In the genomic region with DNA sequence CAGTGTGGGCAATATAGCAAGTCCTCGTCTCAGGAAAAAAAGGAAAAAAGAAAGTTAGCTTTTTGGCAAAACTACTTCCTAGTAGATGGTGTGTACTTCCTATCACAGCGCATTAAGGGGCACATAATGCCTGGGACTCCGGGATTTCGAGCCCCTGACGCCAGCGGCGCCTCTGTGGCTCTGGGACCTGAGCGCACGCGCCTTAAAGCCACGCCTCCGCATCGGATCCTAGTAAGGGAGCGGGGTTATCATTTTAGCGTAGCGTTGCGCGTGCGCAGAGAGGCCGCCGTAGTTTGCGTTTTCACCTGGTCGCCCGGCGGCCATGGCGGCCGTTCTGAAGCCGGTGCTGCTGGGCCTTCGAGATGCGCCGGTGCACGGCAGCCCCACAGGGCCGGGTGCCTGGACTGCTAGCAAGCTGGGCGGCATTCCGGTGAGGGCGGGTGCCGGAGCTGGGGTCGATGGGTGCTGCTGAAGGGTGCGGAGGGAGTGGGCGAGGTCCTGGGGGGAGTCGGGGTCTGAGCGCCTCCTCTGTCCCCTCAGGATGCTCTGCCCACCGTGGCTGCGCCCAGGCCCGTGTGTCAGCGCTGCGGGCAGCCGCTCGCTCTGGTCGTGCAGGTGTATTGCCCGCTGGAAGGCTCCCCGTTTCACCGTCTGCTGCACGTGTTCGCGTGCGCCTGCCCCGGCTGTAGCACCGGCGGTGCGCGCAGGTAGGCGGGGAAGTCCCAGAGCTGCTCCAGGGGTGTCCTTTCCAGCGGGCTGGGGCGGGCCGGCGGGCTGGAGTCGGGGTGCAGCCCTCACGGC, we compare ENCODE assay signal across 8 cellular contexts. TPM values are rescaled to one million over a fixed set of nuclear protein-coding genes. Genes with fewer than 3 reads are reported as not detected.
DNase-seq lines count a peak whose midpoint lies in the region; ATAC-seq and TF ChIP-seq lines count a peak whose summit lies in the region.

A gene with protein sequence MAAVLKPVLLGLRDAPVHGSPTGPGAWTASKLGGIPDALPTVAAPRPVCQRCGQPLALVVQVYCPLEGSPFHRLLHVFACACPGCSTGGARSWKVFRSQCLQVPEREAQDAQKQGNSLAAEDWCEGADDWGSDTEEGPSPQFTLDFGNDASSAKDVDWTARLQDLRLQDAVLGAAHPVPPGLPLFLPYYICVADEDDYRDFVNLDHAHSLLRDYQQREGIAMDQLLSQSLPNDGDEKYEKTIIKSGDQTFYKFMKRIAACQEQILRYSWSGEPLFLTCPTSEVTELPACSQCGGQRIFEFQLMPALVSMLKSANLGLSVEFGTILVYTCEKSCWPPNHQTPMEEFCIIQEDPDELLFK (plus strand): TSS at position 291 of the 801 bp plus-strand sequence. CDS start 32 bp downstream, at position 323.

- peak within 1 kb of the TSS; percentile 64 to 99 (median 92) for H3K4me3 ChIP-seq in Peyer's patch
- H3K4me3 ChIP-seq in naive thymus-derived CD4-positive, alpha-beta T cell (ENCODE audit: low read length) = peak within 1 kb of the TSS; percentile 97

- H3K9me3 ChIP-seq in KOPT-K1 (ENCODE audit: insufficient read depth, low read length, poor library complexity, severe bottlenecking) (no peaks in the 10 kb centered on the region), Peyer's patch (no peaks in the 10 kb centered on the region)
- H3K9me3 ChIP-seq in naive thymus-derived CD4-positive, alpha-beta T cell (ENCODE audit: control insufficient read depth in 2 of 3, low read length in 3 of 3) = no peaks in the 10 kb centered on the region

- no peaks in the 10 kb centered on the region for H3K27me3 Mint-ChIP-seq in naive thymus-derived CD4-positive, alpha-beta T cell
- no peaks in the 10 kb centered on the region for H3K27me3 Mint-ChIP-seq in stimulated activated memory B cell treated with anti-CD40 and anti-IgM and Interleukin-4, amounts not matched to agents 10 μg/mL and 1 μg/mL and 100 μg/mL, for 72 hours

- H3K9me3 Mint-ChIP-seq in naive thymus-derived CD4-positive, alpha-beta T cell = no peaks in the 10 kb centered on the region
- no peaks in the 10 kb centered on the region for H3K9me3 Mint-ChIP-seq in stimulated activated memory B cell treated with anti-CD40 and anti-IgM and Interleukin-4, amounts not matched to agents 10 μg/mL and 1 μg/mL and 100 μg/mL, for 72 hours

- H3K36me3 Mint-ChIP-seq in naive thymus-derived CD4-positive, alpha-beta T cell = peaks cover 6 to 18% (median 14%) of the 10 kb centered on the region in 5 donors
- peaks cover 20% of the 10 kb centered on the region for H3K36me3 Mint-ChIP-seq in stimulated activated memory B cell treated with anti-CD40 and anti-IgM and Interleukin-4, amounts not matched to agents 10 μg/mL and 1 μg/mL and 100 μg/mL, for 72 hours

- peak; percentile 95 for DNase-seq in DMS53 treated with DMSO at 0.1 percent for 48 hours (lab: John Stamatoyannopoulos, UW; ENCODE audit: unreplicated experiment)
- DNase-seq in Peyer's patch = peak; percentile 92 to 97 (median 93)
- DNase-seq in activated T-cell treated with anti-CD3 and anti-CD28 coated beads, Interleukin-2, amount 50 U/mL, for 48 hours = peak; percentile 94 to 95
- peak; percentile 81 for DNase-seq in fibroblast of gingiva (ENCODE audit: low read depth)
- peak; percentile 83 to 91 (median 89) for DNase-seq in naive thymus-derived CD4-positive, alpha-beta T cell

- H3K27ac Mint-ChIP-seq in naive thymus-derived CD4-positive, alpha-beta T cell = peak within 1 kb of the TSS; percentile 46 to 92 (median 88)
- peak within 1 kb of the TSS; percentile 95 for H3K27ac Mint-ChIP-seq in stimulated activated memory B cell treated with anti-CD40 and anti-IgM and Interleukin-4, amounts not matched to agents 10 μg/mL and 1 μg/mL and 100 μg/mL, for 72 hours

- H3K27ac ChIP-seq in KOPT-K1 (ENCODE audit: low read depth, low read length, poor library complexity, severe bottlenecking) (peak within 1 kb of the TSS; percentile 53), Peyer's patch (peak within 1 kb of the TSS; percentile 38 to 86 (median 63))
- H3K27ac ChIP-seq in naive thymus-derived CD4-positive, alpha-beta T cell (ENCODE audit: low read depth, low read length) = peak within 1 kb of the TSS; percentile 81

- CTCF ChIA-PET in naive thymus-derived CD4-positive, alpha-beta T cell (lab: Charles Lee) = no interaction called here

- TF ChIP-seq POLR2A in Peyer's patch (IDR thresholded peaks at IDR 0.05) = peak; percentile 18 to 53

- peak within 1 kb of the TSS; percentile 83 to 96 (median 92) for H3K4me3 Mint-ChIP-seq in naive thymus-derived CD4-positive, alpha-beta T cell
- H3K4me3 Mint-ChIP-seq in stimulated activated memory B cell treated with anti-CD40 and anti-IgM and Interleukin-4, amounts not matched to agents 10 μg/mL and 1 μg/mL and 100 μg/mL, for 72 hours = peak within 1 kb of the TSS; percentile 98

- no peak for TF ChIP-seq CTCF in Peyer's patch (IDR thresholded peaks at IDR 0.05)

- H3K36me3 ChIP-seq in KOPT-K1 (ENCODE audit: insufficient read depth, low read length) (peaks cover 55% of the 10 kb centered on the region), Peyer's patch (peaks cover 0 to 18% (median 0%) of the 10 kb centered on the region in 3 donors)
- peaks cover 0 to 26% (median 0%) of the 10 kb centered on the region in 3 experiments for H3K36me3 ChIP-seq in naive thymus-derived CD4-positive, alpha-beta T cell (ENCODE audit: control insufficient read depth in 2 of 3, insufficient read depth in 3 of 3, low read length in 3 of 3)

- POLR2A ChIA-PET in naive thymus-derived CD4-positive, alpha-beta T cell (lab: Charles Lee) = interaction anchor here (0.9 to 1.2 kb wide), 5 partner anchors 14 to 232 kb away, joined by 3 to 8 read pairs (median 3); partner anchors contain the start of genes GPI and LSM14A

- no peaks in the 10 kb centered on the region for H3K4me1 ChIP-seq in Peyer's patch
- peaks cover 0 to 4% of the 10 kb centered on the region in 2 donors for H3K4me1 ChIP-seq in naive thymus-derived CD4-positive, alpha-beta T cell (ENCODE audit: control insufficient read depth in 2 of 2, insufficient read depth in 2 of 2, low read length in 2 of 2)

- H3K4me1 Mint-ChIP-seq in naive thymus-derived CD4-positive, alpha-beta T cell = peaks cover 9 to 42% (median 20%) of the 10 kb centered on the region in 7 donors
- H3K4me1 Mint-ChIP-seq in stimulated activated memory B cell treated with anti-CD40 and anti-IgM and Interleukin-4, amounts not matched to agents 10 μg/mL and 1 μg/mL and 100 μg/mL, for 72 hours = peaks cover 25% of the 10 kb centered on the region

- peak; percentile 77 for ATAC-seq in GM21786 (IDR thresholded peaks at IDR 0.05; ENCODE audit: unreplicated experiment)
- ATAC-seq in naive thymus-derived CD4-positive, alpha-beta T cell = peak; percentile 97
- peak; percentile 92 for ATAC-seq in stimulated activated memory B cell treated with anti-CD40 and anti-IgM and Interleukin-4, amounts not matched to agents 10 μg/mL and 1 μg/mL and 100 μg/mL, for 72 hours

- intact Hi-C loops in naive thymus-derived CD4-positive, alpha-beta T cell (cut with micrococcal nuclease) = loop anchor here (1.0 kb wide), 4 partner anchors 24 to 54 kb away; partner anchors contain the start of genes UBA2 (in 2 of the 2) and GPI (in 1 of the 2)

- H3K27me3 ChIP-seq in Peyer's patch = no peaks in the 10 kb centered on the region
- no peaks in the 10 kb centered on the region for H3K27me3 ChIP-seq in naive thymus-derived CD4-positive, alpha-beta T cell (ENCODE audit: control insufficient read depth in 2 of 2, insufficient read depth in 2 of 2, low read length in 2 of 2)

RNA-seq across cellular contexts. Expression of the gene that starts here (rescaled TPM):
- 10 to 100 TPM in 2 of 4 donors, 1 to 10 TPM in 2; 8.6 to 14.0 (median 10.3) TPM for total RNA-seq in Peyer's patch
- 10 to 100 TPM in 3 of 5 experiments, 1 to 10 TPM in 2; 4.9 to 14.5 (median 12.1) TPM for total RNA-seq in naive thymus-derived CD4-positive, alpha-beta T cell
- polyA plus RNA-seq in naive thymus-derived CD4-positive, alpha-beta T cell = 10 to 100 TPM; 18.9 to 23.3 TPM

Comparison
In these comparisons a context has a peak if more than half of its experiments do, and no peak if none do; other contexts are left out.
1. Peak in every context shown above with its lines: DNase-seq, ATAC-seq, H3K4me3 ChIP-seq and H3K27ac ChIP-seq.